ENCODE assay signal across 8 cellular contexts in the genomic region with DNA sequence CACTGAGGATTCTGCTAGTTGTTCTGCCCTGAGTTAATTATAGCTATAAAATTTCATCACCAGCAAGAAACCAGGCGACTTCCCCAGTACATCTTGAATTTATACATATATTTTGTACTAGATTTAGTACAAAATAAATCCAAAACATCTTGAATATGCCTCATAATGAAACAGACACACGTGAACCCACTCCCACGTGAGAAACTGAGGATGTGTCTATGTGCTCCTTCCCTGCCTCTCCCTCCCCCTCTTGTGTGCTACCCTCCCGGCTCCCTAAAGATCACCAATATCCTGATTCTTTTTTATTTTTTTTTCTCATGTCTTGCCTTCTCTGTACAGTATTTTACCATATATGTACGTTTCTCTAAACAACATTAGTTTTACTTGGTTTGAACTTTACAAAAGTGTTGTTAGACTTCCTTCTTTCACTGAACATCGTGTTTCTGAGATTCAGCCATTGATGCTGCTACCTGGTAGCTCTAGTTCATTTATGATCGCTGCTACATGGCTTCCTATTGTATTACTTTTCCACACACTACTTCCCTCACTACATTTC. TPM values are rescaled to one million over a fixed set of nuclear protein-coding genes. Genes with fewer than 3 reads are reported as not detected.
DNase-seq lines count a peak whose midpoint lies in the region; ATAC-seq and TF ChIP-seq lines count a peak whose summit lies in the region.

No MANE protein-coding gene starts in this region.

- no peaks in the 10 kb centered on the region for H3K27me3 ChIP-seq in breast epithelium

- H3K4me1 ChIP-seq in breast epithelium: peaks cover 0 to 4% of the 10 kb centered on the region in 2 donors

- DNase-seq in GM12865 (ENCODE audit: low read depth) (peak; percentile 21), NCI-H2227 (lab: John Stamatoyannopoulos, UW; ENCODE audit: unreplicated experiment) (peak; percentile 70), breast epithelium (ENCODE audit: low spot score in 2 of 2) (no peak), mesenteric fat pad (ENCODE audit: low spot score) (no peak), posterior vena cava (ENCODE audit: low spot score) (no peak)
- DNase-seq in naive thymus-derived CD8-positive, alpha-beta T cell: peak in 1 of 10 donors; percentile 21

- no peaks in the 10 kb centered on the region for H3K9me3 Mint-ChIP-seq in naive thymus-derived CD8-positive, alpha-beta T cell

- H3K36me3 ChIP-seq in breast epithelium: no peaks in the 10 kb centered on the region

- no peak for TF ChIP-seq POLR2A in breast epithelium (IDR thresholded peaks at IDR 0.05)

- H3K4me3 Mint-ChIP-seq in naive thymus-derived CD8-positive, alpha-beta T cell: peak overlapping the region; percentile 92 to 99 (median 96)

- TF ChIP-seq CTCF in GM12865 (IDR thresholded peaks at IDR 0.05; ENCODE audit: insufficient read depth, low read depth, low read length, missing control alignments) (no peak), breast epithelium (IDR thresholded peaks at IDR 0.05) (no peak)

- no peak overlapping the region for H3K27ac ChIP-seq in breast epithelium

- H3K4me3 ChIP-seq in GM12865 (ENCODE audit: low read depth, low read length) (peak overlapping the region; percentile 74), breast epithelium (peak overlapping the region; percentile 58 to 89 (median 89))

- intact Hi-C loops in breast epithelium (cut with DNase I; ENCODE audit: low total_unique reads) (no loop called here), posterior vena cava (cut with DNase I) (no loop called here)

- peak overlapping the region; percentile 76 to 96 (median 94) for H3K27ac Mint-ChIP-seq in naive thymus-derived CD8-positive, alpha-beta T cell

- H3K9me3 ChIP-seq in breast epithelium: no peaks in the 10 kb centered on the region

- peaks cover 3 to 11% (median 4%) of the 10 kb centered on the region in 3 donors for H3K36me3 Mint-ChIP-seq in naive thymus-derived CD8-positive, alpha-beta T cell

- peaks cover 38 to 74% (median 72%) of the 10 kb centered on the region in 4 donors for H3K4me1 Mint-ChIP-seq in naive thymus-derived CD8-positive, alpha-beta T cell

- no peaks in the 10 kb centered on the region for H3K27me3 Mint-ChIP-seq in naive thymus-derived CD8-positive, alpha-beta T cell

- POLR2A ChIA-PET in naive thymus-derived CD8-positive, alpha-beta T cell (lab: Charles Lee): interaction anchor here (1.6 to 7.3 kb wide), 6 partner anchors 16 to 95 kb away, joined by 4 to 245 read pairs (median 12); a partner anchor contains a TSS

- ATAC-seq in naive thymus-derived CD8-positive, alpha-beta T cell: no peak
- ATAC-seq in GM21529 (IDR thresholded peaks at IDR 0.05; ENCODE audit: unreplicated experiment) (no peak), HG02642 (IDR thresholded peaks at IDR 0.05; ENCODE audit: poor library complexity, unreplicated experiment) (no peak)

RNA-seq across cellular contexts. Expression of a gene that starts 1.1 kb away (rescaled TPM):
- total RNA-seq in breast epithelium (10 to 100 TPM; 26.9 to 38.3 (median 30.4) TPM), mesenteric fat pad (27.7 TPM), posterior vena cava (10 to 100 TPM; 23.2 to 26.5 TPM)
- 10 to 100 TPM; 29.9 to 35.0 TPM for total RNA-seq in naive thymus-derived CD8-positive, alpha-beta T cell
- polyA plus RNA-seq in naive thymus-derived CD8-positive, alpha-beta T cell: 10 to 100 TPM; 38.7 to 41.4 (median 40.6) TPM

Comparison
In these comparisons a context has a peak if more than half of its experiments do, and no peak if none do; other contexts are left out.
1. DNase-seq: peak in GM12865 (single experiment) and NCI-H2227 (single experiment); none in breast epithelium (0 of 2), mesenteric fat pad (single experiment) and posterior vena cava (single experiment).